14 cellular contexts compared by ENCODE assay signal in genomic region chr2:10569460-10569859, GRCh38.
A peak's percentile ranks its signal among the peaks of the same experiment; 100 is the strongest.
DNase-seq lines count a peak whose midpoint lies in the region; ATAC-seq and TF ChIP-seq lines count a peak whose summit lies in the region.
"Had no signal": no experiment of that assay in that cellular context is flagged by ENCODE, and none has a peak within 500 bp of the region (broad histone marks: within the 10 kb centered on the region; RNA-seq: fewer than 3 reads in every experiment).

No MANE protein-coding gene starts in this region.

- no peaks in the 10 kb centered on the region for H4K20me1 ChIP-seq in mammary epithelial cell (ENCODE audit: insufficient read depth, low read length)

- peaks cover 3% of the 10 kb centered on the region for H3K9me3 Mint-ChIP-seq in activated T-cell treated with anti-CD3 and anti-CD28 coated beads, Interleukin-2, amount 50 U/mL, for 24 hours
- H3K9me3 Mint-ChIP-seq in CD8-positive, alpha-beta T cell, result no peaks in the 10 kb centered on the region
- H3K9me3 Mint-ChIP-seq in activated T-helper 17 cell treated with anti-CD3 and anti-CD28 coated beads, Interleukin-2, amount 50 U/mL, for 72 hours, result peaks cover 6% of the 10 kb centered on the region
- no peaks in the 10 kb centered on the region for H3K9me3 Mint-ChIP-seq in neural crest cell
- H3K9me3 Mint-ChIP-seq in activated CD4-positive, alpha-beta T cell treated with anti-CD3 and anti-CD28 coated beads, Interleukin-2, amount 10 ng/mL, durations not matched to agents 7 days and 5 days, result no peaks in the 10 kb centered on the region

- H3K27ac Mint-ChIP-seq in activated T-cell treated with anti-CD3 and anti-CD28 coated beads, Interleukin-2, amount 50 U/mL, for 24 hours, result peak overlapping the region; percentile 7
- H3K27ac Mint-ChIP-seq in CD8-positive, alpha-beta T cell, result peak overlapping the region; percentile 55
- H3K27ac Mint-ChIP-seq in activated T-helper 17 cell treated with anti-CD3 and anti-CD28 coated beads, Interleukin-2, amount 50 U/mL, for 72 hours, result peak overlapping the region; percentile 78
- H3K27ac Mint-ChIP-seq in neural crest cell (ENCODE audit: unreplicated experiment), result peak overlapping the region; percentile 57
- no peak overlapping the region for H3K27ac Mint-ChIP-seq in activated CD4-positive, alpha-beta T cell treated with anti-CD3 and anti-CD28 coated beads, Interleukin-2, amount 10 ng/mL, durations not matched to agents 7 days and 5 days

- WGBS in mammary epithelial cell (ENCODE audit: low coverage, missing lambda C conversion rate), result 64% methylated on average over 3 of the region's 6 CpGs

- no peaks in the 10 kb centered on the region for H3K4me1 Mint-ChIP-seq in activated T-cell treated with anti-CD3 and anti-CD28 coated beads, Interleukin-2, amount 50 U/mL, for 24 hours (ENCODE audit: low read depth)
- peaks cover 7% of the 10 kb centered on the region for H3K4me1 Mint-ChIP-seq in CD8-positive, alpha-beta T cell (ENCODE audit: low read depth)
- H3K4me1 Mint-ChIP-seq in activated T-helper 17 cell treated with anti-CD3 and anti-CD28 coated beads, Interleukin-2, amount 50 U/mL, for 72 hours, result no peaks in the 10 kb centered on the region
- peaks cover 28% of the 10 kb centered on the region for H3K4me1 Mint-ChIP-seq in neural crest cell
- peaks cover 17% of the 10 kb centered on the region for H3K4me1 Mint-ChIP-seq in activated CD4-positive, alpha-beta T cell treated with anti-CD3 and anti-CD28 coated beads, Interleukin-2, amount 10 ng/mL, durations not matched to agents 7 days and 5 days

- H3K27me3 ChIP-seq in CD8-positive, alpha-beta T cell (ENCODE audit: insufficient read depth, low read length), result no peaks in the 10 kb centered on the region
- H3K27me3 ChIP-seq in mammary epithelial cell (ENCODE audit: insufficient read depth, low read length), result no peaks in the 10 kb centered on the region

- CTCF ChIA-PET in CD8-positive, alpha-beta T cell (lab: Charles Lee), result no interaction called here
- CTCF ChIA-PET in activated CD4-positive, alpha-beta T cell treated with anti-CD3 and anti-CD28 coated beads, Interleukin-2, amount 10 ng/mL, durations not matched to agents 7 days and 5 days (lab: Charles Lee), result interaction anchor here (1.4 to 1.8 kb wide), 2 partner anchors 8 to 13 kb away, joined by 3 read pairs; no protein-coding TSS in a partner anchor
- CTCF ChIA-PET in mammary epithelial cell (lab: Charles Lee; ENCODE audit: low non-redundant PET), result no interaction called here

- DNase-seq in activated T-cell treated with anti-CD3 and anti-CD28 coated beads, Interleukin-2, amount 50 U/mL, for 24 hours, result no peak
- no peak for DNase-seq in activated T-cell treated with anti-CD3 and anti-CD28 coated beads, Interleukin-2, amount 50 U/mL, for 1 hour
- DNase-seq in CD8-positive, alpha-beta T cell, result no peak
- no peak for DNase-seq in neural crest cell (ENCODE audit: low read depth, low spot score)
- DNase-seq in activated CD4-positive, alpha-beta T cell treated with anti-CD3 and anti-CD28 coated beads, Interleukin-2, amount 10 ng/mL, durations not matched to agents 7 days and 5 days, result no peak
- DNase-seq in mammary epithelial cell, result no peak
- DNase-seq: DND-41, GDM1, Kasumi-1, NCI-H1105 treated with DMSO at 0.1 percent for 48 hours, NCI-H187, NCI-H446 had no signal

- H3K36me3 Mint-ChIP-seq in activated T-cell treated with anti-CD3 and anti-CD28 coated beads, Interleukin-2, amount 50 U/mL, for 24 hours (ENCODE audit: low read depth), result peaks cover 94% of the 10 kb centered on the region
- H3K36me3 Mint-ChIP-seq in CD8-positive, alpha-beta T cell, result peaks cover 68% of the 10 kb centered on the region
- H3K36me3 Mint-ChIP-seq in activated T-helper 17 cell treated with anti-CD3 and anti-CD28 coated beads, Interleukin-2, amount 50 U/mL, for 72 hours (ENCODE audit: low read depth), result peaks cover 91% of the 10 kb centered on the region
- peaks cover 19% of the 10 kb centered on the region for H3K36me3 Mint-ChIP-seq in neural crest cell (ENCODE audit: low read depth)
- H3K36me3 Mint-ChIP-seq in activated CD4-positive, alpha-beta T cell treated with anti-CD3 and anti-CD28 coated beads, Interleukin-2, amount 10 ng/mL, durations not matched to agents 7 days and 5 days (ENCODE audit: low read depth), result peaks cover 28% of the 10 kb centered on the region

- intact Hi-C loops in CD8-positive, alpha-beta T cell (cut with DNase I, micrococcal nuclease), result no loop called here
- intact Hi-C loops in mammary epithelial cell (cut with micrococcal nuclease), result no loop called here

- dilution Hi-C loops in mammary epithelial cell (cut with HindIII; ENCODE audit: low sequenced_read_pairs), result loop anchor here (5.0 kb wide), 1 partner anchor 82 kb away; no protein-coding TSS in a partner anchor

- no TSS peak for BruUV-seq in mammary epithelial cell (replicated peaks; lab: Mats Ljungman, UMichigan)

- H3K9me3 ChIP-seq in CD8-positive, alpha-beta T cell (ENCODE audit: low read length), result no peaks in the 10 kb centered on the region
- H3K9me3 ChIP-seq in mammary epithelial cell (replicated peaks; ENCODE audit: insufficient read depth, low read length), result no peaks in the 10 kb centered on the region

- no peak overlapping the region for H3K27ac ChIP-seq in CD8-positive, alpha-beta T cell (ENCODE audit: low read depth, low read length)
- H3K27ac ChIP-seq in mammary epithelial cell (ENCODE audit: insufficient read depth, low read depth, low read length), result no peak overlapping the region

- no peaks in the 10 kb centered on the region for H3K79me2 ChIP-seq in mammary epithelial cell (ENCODE audit: insufficient read depth, low read length)

- POLR2A ChIA-PET in CD8-positive, alpha-beta T cell (lab: Charles Lee), result interaction anchor here (0.7 kb wide), 1 partner anchor 9 kb away, joined by 3 read pairs; no protein-coding TSS in a partner anchor
- POLR2A ChIA-PET in activated CD4-positive, alpha-beta T cell treated with anti-CD3 and anti-CD28 coated beads, Interleukin-2, amount 10 ng/mL, durations not matched to agents 7 days and 5 days (lab: Charles Lee), result no interaction called here

- H3K4me3 ChIP-seq in CD8-positive, alpha-beta T cell (ENCODE audit: low read depth, low read length), result no peak overlapping the region
- no peak overlapping the region for H3K4me3 ChIP-seq in mammary epithelial cell (replicated peaks in 1 of 3; ENCODE audit: insufficient read depth in 1 of 3, low read depth in 2 of 3, low read length in 3 of 3)

- no peak for ATAC-seq in CD8-positive, alpha-beta T cell
- ATAC-seq in activated T-helper 17 cell treated with anti-CD3 and anti-CD28 coated beads, Interleukin-2, amount 50 U/mL, for 72 hours (replicated peaks), result no peak
- no peak for ATAC-seq in HG02571 (IDR thresholded peaks at IDR 0.05; ENCODE audit: unreplicated experiment)

- no peak overlapping the region for H3K9ac ChIP-seq in mammary epithelial cell (ENCODE audit: insufficient read depth, low read length)

- H3K36me3 ChIP-seq in CD8-positive, alpha-beta T cell (ENCODE audit: insufficient read depth, low read length), result peaks cover 15% of the 10 kb centered on the region
- H3K36me3 ChIP-seq in mammary epithelial cell (ENCODE audit: insufficient read depth, low read length), result peaks cover 5% of the 10 kb centered on the region

- no peak overlapping the region for H3K4me3 Mint-ChIP-seq in activated T-cell treated with anti-CD3 and anti-CD28 coated beads, Interleukin-2, amount 50 U/mL, for 24 hours
- H3K4me3 Mint-ChIP-seq in CD8-positive, alpha-beta T cell, result no peak overlapping the region
- H3K4me3 Mint-ChIP-seq in activated T-helper 17 cell treated with anti-CD3 and anti-CD28 coated beads, Interleukin-2, amount 50 U/mL, for 72 hours, result no peak overlapping the region
- no peak overlapping the region for H3K4me3 Mint-ChIP-seq in neural crest cell
- no peak overlapping the region for H3K4me3 Mint-ChIP-seq in activated CD4-positive, alpha-beta T cell treated with anti-CD3 and anti-CD28 coated beads, Interleukin-2, amount 10 ng/mL, durations not matched to agents 7 days and 5 days

- no peak overlapping the region for H3K4me2 ChIP-seq in mammary epithelial cell (ENCODE audit: insufficient read depth, low read depth, low read length)

- H2AFZ ChIP-seq in mammary epithelial cell (ENCODE audit: low read depth, low read length), result no peak overlapping the region

- H3K4me1 ChIP-seq in CD8-positive, alpha-beta T cell (ENCODE audit: insufficient read depth, low read length), result no peaks in the 10 kb centered on the region
- peaks cover 11% of the 10 kb centered on the region for H3K4me1 ChIP-seq in mammary epithelial cell (ENCODE audit: insufficient read depth, low read length)

- TF ChIP-seq CTCF in CD8-positive, alpha-beta T cell (IDR thresholded peaks at IDR 0.05), result no peak
- no peak for TF ChIP-seq CTCF in neural crest cell (conservative IDR thresholded peaks at IDR 0.05)
- TF ChIP-seq CTCF in mammary epithelial cell (conservative IDR thresholded peaks at IDR 0.05 in 1 of 2, IDR thresholded peaks at IDR 0.05 in 1 of 2; ENCODE audit: extremely low read depth in 1 of 2, insufficient read depth in 1 of 2, low read depth in 1 of 2, low read length in 2 of 2), result no peak

- in situ Hi-C loops in mammary epithelial cell (cut with MboI; ENCODE audit: low sequenced_read_pairs in 2 of 2), result no loop called here

- H3K27me3 Mint-ChIP-seq in activated T-cell treated with anti-CD3 and anti-CD28 coated beads, Interleukin-2, amount 50 U/mL, for 24 hours, result no peaks in the 10 kb centered on the region
- no peaks in the 10 kb centered on the region for H3K27me3 Mint-ChIP-seq in CD8-positive, alpha-beta T cell (ENCODE audit: low read depth)
- H3K27me3 Mint-ChIP-seq in activated T-helper 17 cell treated with anti-CD3 and anti-CD28 coated beads, Interleukin-2, amount 50 U/mL, for 72 hours, result no peaks in the 10 kb centered on the region
- no peaks in the 10 kb centered on the region for H3K27me3 Mint-ChIP-seq in neural crest cell (ENCODE audit: low read depth)
- H3K27me3 Mint-ChIP-seq in activated CD4-positive, alpha-beta T cell treated with anti-CD3 and anti-CD28 coated beads, Interleukin-2, amount 10 ng/mL, durations not matched to agents 7 days and 5 days, result no peaks in the 10 kb centered on the region
